Comparison of ENCODE assay signal across 8 cellular contexts in the genomic region with DNA sequence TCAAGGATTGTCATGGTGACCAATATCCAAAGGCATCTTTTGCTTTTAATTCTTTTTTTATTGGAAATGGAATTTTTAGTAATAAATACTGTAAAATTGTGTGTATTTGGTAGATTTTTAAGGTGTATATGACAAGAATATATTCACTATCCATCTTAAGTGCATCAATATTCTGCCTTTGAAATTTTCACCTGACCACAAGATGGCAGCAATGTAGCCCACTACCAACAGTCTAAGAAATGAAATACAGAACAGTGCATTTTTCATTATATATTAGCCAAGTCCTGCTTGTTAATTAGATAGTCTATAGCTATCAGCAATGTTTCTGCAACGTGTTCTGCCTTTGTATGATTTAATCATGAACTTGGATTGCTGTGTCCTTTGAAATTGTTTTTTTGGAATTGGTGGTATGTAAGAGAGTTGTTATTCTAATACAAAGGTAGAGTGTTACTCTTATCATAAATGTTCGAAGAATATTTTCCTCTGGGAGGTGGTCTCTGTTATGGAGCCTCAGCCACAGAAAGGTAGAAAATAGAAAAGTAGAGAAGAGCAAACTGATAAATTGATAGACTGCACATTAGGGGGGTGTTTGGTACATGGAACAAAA. TPM values are rescaled to one million over a fixed set of nuclear protein-coding genes. Genes with fewer than 3 reads are reported as not detected.
DNase-seq lines count a peak whose midpoint lies in the region; ATAC-seq and TF ChIP-seq lines count a peak whose summit lies in the region.

No MANE protein-coding gene starts in this region.

- H3K27me3 ChIP-seq in upper lobe of right lung: no peaks in the 10 kb centered on the region

- no peak overlapping the region for H3K4me3 Mint-ChIP-seq in WTC11

- H3K9me3 ChIP-seq in upper lobe of right lung: no peaks in the 10 kb centered on the region

- intact Hi-C loops in upper lobe of right lung (cut with DNase I): no loop called here

- no peak overlapping the region for H3K27ac Mint-ChIP-seq in WTC11

- no peaks in the 10 kb centered on the region for H3K36me3 Mint-ChIP-seq in WTC11

- DNase-seq in AG10803 (ENCODE audit: low read depth): peak; percentile 19
- no peak for DNase-seq in WTC11 (ENCODE audit: low spot score)
- peak; percentile 0 to 29 for DNase-seq in hippocampal formation (lab: John Stamatoyannopoulos, UW)
- no peak for DNase-seq in upper lobe of right lung
- no peak for DNase-seq in HuH-7.5 (ENCODE audit: low spot score)

- ATAC-seq in HG03469 (IDR thresholded peaks at IDR 0.05; ENCODE audit: unreplicated experiment) (peak; percentile 45), WTC11 (peak; percentile 63; the same call in 1 of the 2 replicates), upper lobe of right lung (peak; percentile 65), GM18520 (IDR thresholded peaks at IDR 0.05; ENCODE audit: unreplicated experiment) (no peak)

- H3K9me3 Mint-ChIP-seq in WTC11: no peaks in the 10 kb centered on the region

- H3K4me1 Mint-ChIP-seq in WTC11: peaks cover 7% of the 10 kb centered on the region

- no peak overlapping the region for H3K4me3 ChIP-seq in AG10803 (ENCODE audit: low read length)
- H3K4me3 ChIP-seq in upper lobe of right lung: no peak overlapping the region

- POLR2A ChIA-PET in WTC11 (lab: Charles Lee): no interaction called here

- TF ChIP-seq CTCF in AG10803 (conservative IDR thresholded peaks at IDR 0.05; ENCODE audit: low read length) (peak; percentile 65), GM12872 (IDR thresholded peaks at IDR 0.05; ENCODE audit: insufficient read depth, low read depth, low read length) (peak; percentile 49; the same call in 1 of the 3 replicates), WTC11 (IDR thresholded peaks at IDR 0.05) (no peak; the same call in 1 of the 2 replicates), upper lobe of right lung (IDR thresholded peaks at IDR 0.05) (peak; percentile 56)

- CTCF ChIA-PET in WTC11 (lab: Charles Lee): no interaction called here

- no peaks in the 10 kb centered on the region for H3K36me3 ChIP-seq in upper lobe of right lung

- no peaks in the 10 kb centered on the region for H3K27me3 Mint-ChIP-seq in WTC11 (ENCODE audit: low read depth)

- no peak overlapping the region for H3K27ac ChIP-seq in upper lobe of right lung

- H3K4me1 ChIP-seq in upper lobe of right lung: no peaks in the 10 kb centered on the region

TF ChIP-seq in WTC11, 78 proteins besides CTCF, POLR2A, EP300 and RAD21:
- TF ChIP-seq KAT7 (CRISPR knock-in tag; IDR thresholded peaks at IDR 0.05; ENCODE audit: borderline replicate concordance): no peak
- no peak for TF ChIP-seq ATF1 (CRISPR knock-in tag; IDR thresholded peaks at IDR 0.05)
- TF ChIP-seq, protein P1, sequence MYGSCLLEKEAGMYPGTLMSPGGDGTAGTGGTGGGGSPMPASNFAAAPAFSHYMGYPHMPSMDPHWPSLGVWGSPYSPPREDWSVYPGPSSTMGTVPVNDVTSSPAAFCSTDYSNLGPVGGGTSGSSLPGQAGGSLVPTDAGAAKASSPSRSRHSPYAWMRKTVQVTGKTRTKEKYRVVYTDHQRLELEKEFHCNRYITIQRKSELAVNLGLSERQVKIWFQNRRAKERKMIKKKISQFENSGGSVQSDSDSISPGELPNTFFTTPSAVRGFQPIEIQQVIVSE (CRISPR knock-in tag; IDR thresholded peaks at IDR 0.05; ENCODE audit: borderline replicate concordance): no peak
- TF ChIP-seq, protein P2, sequence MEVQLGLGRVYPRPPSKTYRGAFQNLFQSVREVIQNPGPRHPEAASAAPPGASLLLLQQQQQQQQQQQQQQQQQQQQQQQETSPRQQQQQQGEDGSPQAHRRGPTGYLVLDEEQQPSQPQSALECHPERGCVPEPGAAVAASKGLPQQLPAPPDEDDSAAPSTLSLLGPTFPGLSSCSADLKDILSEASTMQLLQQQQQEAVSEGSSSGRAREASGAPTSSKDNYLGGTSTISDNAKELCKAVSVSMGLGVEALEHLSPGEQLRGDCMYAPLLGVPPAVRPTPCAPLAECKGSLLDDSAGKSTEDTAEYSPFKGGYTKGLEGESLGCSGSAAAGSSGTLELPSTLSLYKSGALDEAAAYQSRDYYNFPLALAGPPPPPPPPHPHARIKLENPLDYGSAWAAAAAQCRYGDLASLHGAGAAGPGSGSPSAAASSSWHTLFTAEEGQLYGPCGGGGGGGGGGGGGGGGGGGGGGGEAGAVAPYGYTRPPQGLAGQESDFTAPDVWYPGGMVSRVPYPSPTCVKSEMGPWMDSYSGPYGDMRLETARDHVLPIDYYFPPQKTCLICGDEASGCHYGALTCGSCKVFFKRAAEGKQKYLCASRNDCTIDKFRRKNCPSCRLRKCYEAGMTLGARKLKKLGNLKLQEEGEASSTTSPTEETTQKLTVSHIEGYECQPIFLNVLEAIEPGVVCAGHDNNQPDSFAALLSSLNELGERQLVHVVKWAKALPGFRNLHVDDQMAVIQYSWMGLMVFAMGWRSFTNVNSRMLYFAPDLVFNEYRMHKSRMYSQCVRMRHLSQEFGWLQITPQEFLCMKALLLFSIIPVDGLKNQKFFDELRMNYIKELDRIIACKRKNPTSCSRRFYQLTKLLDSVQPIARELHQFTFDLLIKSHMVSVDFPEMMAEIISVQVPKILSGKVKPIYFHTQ (CRISPR knock-in tag; IDR thresholded peaks at IDR 0.05): no peak
- TF ChIP-seq TEAD4 (CRISPR knock-in tag; IDR thresholded peaks at IDR 0.05): no peak
- no peak for TF ChIP-seq OVOL2 (CRISPR knock-in tag; IDR thresholded peaks at IDR 0.05; ENCODE audit: borderline replicate concordance)
TF ChIP-seq in WTC11: peak in this region for 0.

RNA-seq across cellular contexts. Expression of a gene that starts 38.2 kb away (rescaled TPM):
- total RNA-seq in WTC11 (2021) (not detected in 3 replicates), upper lobe of right lung (15.8 TPM)

Comparison
In these comparisons a context has a peak if more than half of its experiments do, and no peak if none do; other contexts are left out.
1. DNase-seq: peak in AG10803 (single experiment) and hippocampal formation (2 of 2); none in WTC11 (single experiment), upper lobe of right lung (single experiment) and HuH-7.5 (single experiment).
2. RNA of a gene that starts 38.2 kb away (total RNA-seq): 15.8 TPM in upper lobe of right lung (single experiment); not detected in WTC11; every median in the first group is over 10 times any median in the second.